Comparison of ENCODE assay signal across 1 cellular context in genomic region chr13:95463516-95463915, GRCh38.
TF ChIP-seq lines count a peak whose summit lies in the region.

No MANE protein-coding gene starts in this region.

TF ChIP-seq in H1, 55 proteins besides CTCF, POLR2A, EP300 and RAD21 (continued from another document):
- TF ChIP-seq SP4 (IDR thresholded peaks at IDR 0.05; ENCODE audit: low read length) = no peak
